ENCODE assay signal across 8 cellular contexts in the genomic region with DNA sequence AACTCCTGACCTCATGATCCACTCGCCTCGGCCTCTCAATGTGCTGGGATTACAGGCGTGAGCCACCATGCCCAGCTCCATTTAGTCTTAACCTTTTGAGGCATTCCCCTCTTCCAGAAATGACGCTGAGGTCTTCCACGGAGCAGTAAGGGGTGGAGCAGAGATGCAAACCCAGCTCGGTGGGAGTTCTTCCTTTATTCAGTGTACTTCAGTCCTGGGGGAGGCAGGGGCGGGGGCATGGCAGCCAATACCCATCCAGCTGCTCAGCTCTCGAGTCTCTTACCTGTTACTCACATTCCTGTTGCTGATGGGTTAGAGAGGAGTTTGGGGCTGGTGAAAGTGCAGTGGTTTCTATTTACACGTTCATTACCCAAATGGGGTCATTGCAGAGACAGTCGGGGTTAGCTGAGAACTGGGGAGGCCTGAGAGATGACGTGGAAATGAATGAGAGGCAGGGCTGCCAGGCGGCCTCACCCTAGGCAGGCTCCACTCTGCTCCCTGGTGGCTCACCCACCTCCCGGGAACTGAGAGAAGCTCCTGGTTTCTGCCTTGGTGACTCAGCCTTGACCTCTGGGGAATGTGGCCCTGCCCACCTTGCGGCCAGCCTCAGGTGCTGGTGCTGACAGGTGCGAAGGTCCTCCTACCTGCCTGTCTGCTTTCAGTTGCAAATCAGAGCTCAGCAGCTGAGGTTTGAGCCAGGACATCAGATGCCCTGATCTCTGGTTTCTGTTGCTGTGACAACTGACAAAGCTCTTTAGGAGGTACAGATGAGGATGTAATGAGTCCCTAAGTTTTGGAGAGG. TPM values are rescaled to one million over a fixed set of nuclear protein-coding genes. Genes with fewer than 3 reads are reported as not detected.
DNase-seq lines count a peak whose midpoint lies in the region; ATAC-seq and TF ChIP-seq lines count a peak whose summit lies in the region.

No MANE protein-coding gene starts in this region.

- H3K27ac Mint-ChIP-seq in Calu3 (ENCODE audit: unreplicated experiment) = peak overlapping the region; percentile 98

- H3K4me3 ChIP-seq in duodenal mucosa (ENCODE audit: low read depth in 1 of 2, low read length in 2 of 2) (peak overlapping the region in 1 of 2 donors; percentile 13), mucosa of rectum (ENCODE audit: low read length in 2 of 2) (no peak overlapping the region)

- no peak for TF ChIP-seq CTCF in Calu3 (IDR thresholded peaks at IDR 0.05; ENCODE audit: unreplicated experiment)

- H3K9me3 Mint-ChIP-seq in Calu3 (ENCODE audit: low read depth, unreplicated experiment) = no peaks in the 10 kb centered on the region

- ATAC-seq in HG02981 (IDR thresholded peaks at IDR 0.05; ENCODE audit: unreplicated experiment) (no peak), HG03521 (IDR thresholded peaks at IDR 0.05; ENCODE audit: unreplicated experiment) (no peak)

- peaks cover 25% of the 10 kb centered on the region for H3K4me1 Mint-ChIP-seq in Calu3 (ENCODE audit: low read depth, unreplicated experiment)

- peaks cover 59 to 72% of the 10 kb centered on the region in 2 donors for H3K4me1 ChIP-seq in duodenal mucosa (ENCODE audit: control insufficient read depth in 1 of 2, insufficient read depth in 2 of 2, low read length in 2 of 2)
- peaks cover 38 to 43% of the 10 kb centered on the region in 2 donors for H3K4me1 ChIP-seq in mucosa of rectum (ENCODE audit: control insufficient read depth in 2 of 2, insufficient read depth in 2 of 2, low read length in 2 of 2)

- peaks cover 29% of the 10 kb centered on the region for H3K36me3 Mint-ChIP-seq in Calu3 (ENCODE audit: insufficient read depth, unreplicated experiment)

- BruUV-seq in Calu3 (replicated peaks; lab: Mats Ljungman, UMichigan) = no TSS peak

- H3K36me3 ChIP-seq in duodenal mucosa (ENCODE audit: control insufficient read depth in 1 of 2, insufficient read depth in 2 of 2, low read length in 2 of 2) (peaks cover 13 to 22% of the 10 kb centered on the region in 2 donors), mucosa of rectum (ENCODE audit: control insufficient read depth in 2 of 2, insufficient read depth in 2 of 2, low read length in 2 of 2) (peaks cover 19 to 24% of the 10 kb centered on the region in 2 donors)

- H3K9ac ChIP-seq in duodenal mucosa (ENCODE audit: low read depth in 1 of 2, low read length in 2 of 2) (peak overlapping the region; percentile 45 to 47), mucosa of rectum (ENCODE audit: low read depth in 1 of 2, low read length in 2 of 2) (peak overlapping the region; percentile 55 to 63)

- no peaks in the 10 kb centered on the region for H3K27me3 ChIP-seq in duodenal mucosa (ENCODE audit: control insufficient read depth in 1 of 2, insufficient read depth in 2 of 2, low read length in 2 of 2)
- no peaks in the 10 kb centered on the region for H3K27me3 ChIP-seq in mucosa of rectum (ENCODE audit: control insufficient read depth in 2 of 2, insufficient read depth in 2 of 2, low read length in 2 of 2)

- CTCF ChIA-PET in Calu3 (lab: Charles Lee) = interaction anchor here (0.6 to 2.7 kb wide), 18 partner anchors 9 to 751 kb away, joined by 3 to 19 read pairs (median 4); a partner anchor contains a TSS

- H3K27ac ChIP-seq in duodenal mucosa (ENCODE audit: low read depth, low read length) (peak overlapping the region; percentile 73), mucosa of rectum (ENCODE audit: low read depth in 2 of 2, low read length in 2 of 2) (peak overlapping the region; percentile 96 to 97)

- intact Hi-C loops in Calu3 (cut with micrococcal nuclease; ENCODE audit: unreplicated experiment) = loop anchor here (2.0 to 5.0 kb wide), 2 partner anchors 35 to 224 kb away; no protein-coding TSS in a partner anchor

- H3K4me3 Mint-ChIP-seq in Calu3 (ENCODE audit: low read depth, unreplicated experiment) = peak overlapping the region; percentile 60

- H3K9me3 ChIP-seq in duodenal mucosa (ENCODE audit: control insufficient read depth in 1 of 2, low read length in 2 of 2) (no peaks in the 10 kb centered on the region), mucosa of rectum (ENCODE audit: control insufficient read depth in 2 of 2, low read length in 2 of 2) (no peaks in the 10 kb centered on the region)

- no peaks in the 10 kb centered on the region for H3K27me3 Mint-ChIP-seq in Calu3 (ENCODE audit: unreplicated experiment)

- DNase-seq in Calu3 = peak; percentile 93
- peak; percentile 35 for DNase-seq in M059J (ENCODE audit: low read depth)
- no peak for DNase-seq in NCI-H345 (lab: John Stamatoyannopoulos, UW)
- DNase-seq in cerebellar nuclear complex (lab: John Stamatoyannopoulos, UW) = no peak

RNA-seq across cellular contexts. Expression of a gene that starts 13.4 kb away (rescaled TPM):
- total RNA-seq in Calu3 (2022) = 153 and 174 TPM in 2 replicates
- 0.30 and 0.44 TPM in 2 replicates for total RNA-seq in M059J (2014; rRNA removed; shearing (Covaris generic))

Comparison
In these comparisons a context has a peak if more than half of its experiments do, and no peak if none do; other contexts are left out.
1. DNase-seq: peak in Calu3 (single experiment) and M059J (single experiment); none in NCI-H345 (single experiment) and cerebellar nuclear complex (0 of 2).
2. RNA of a gene that starts 13.4 kb away (total RNA-seq): 153 to 174 TPM in Calu3; 0.30 to 0.44 TPM in M059J; every median in the first group is over 100 times any median in the second.